ENCODE assay signal across 13 cellular contexts in genomic region chr20:54017846-54018245, GRCh38. TPM values are rescaled to one million over a fixed set of nuclear protein-coding genes. Genes with fewer than 3 reads are reported as not detected.
DNase-seq lines count a peak whose midpoint lies in the region; ATAC-seq, FAIRE-seq and TF ChIP-seq lines count a peak whose summit lies in the region.
"Had no signal": no experiment of that assay in that cellular context is flagged by ENCODE, and none has a peak within 500 bp of the region (broad histone marks: within the 10 kb centered on the region; RNA-seq: fewer than 3 reads in every experiment).

No MANE protein-coding gene starts in this region.

- no peaks in the 10 kb centered on the region for H4K20me1 ChIP-seq in Karpas-422 (ENCODE audit: insufficient read depth, low read depth, low read length)
- H4K20me1 ChIP-seq in smooth muscle cell (ENCODE audit: low read depth), result no peaks in the 10 kb centered on the region

- no peak for TF ChIP-seq CTCF in smooth muscle cell (IDR thresholded peaks at IDR 0.05; ENCODE audit: borderline replicate concordance, insufficient read depth, poor library complexity, severe bottlenecking)

- H3K9me2 ChIP-seq in Karpas-422 (replicated peaks; ENCODE audit: insufficient read depth, low read length), result no peaks in the 10 kb centered on the region

- H3K4me3 ChIP-seq in Karpas-422 (ENCODE audit: low read length) (no peak overlapping the region), smooth muscle cell (no peak overlapping the region)
- H3K4me3 ChIP-seq: K562, SK-N-MC had no signal

- no peaks in the 10 kb centered on the region for H3F3A ChIP-seq in smooth muscle cell (ENCODE audit: low read depth)

- H3K9me3 ChIP-seq in Karpas-422 (ENCODE audit: low read length), result no peaks in the 10 kb centered on the region
- H3K9me3 ChIP-seq in smooth muscle cell (replicated peaks; ENCODE audit: low read depth), result no peaks in the 10 kb centered on the region

- ATAC-seq in GM21423 (IDR thresholded peaks at IDR 0.05; ENCODE audit: unreplicated experiment) (peak; percentile 93), HG03280 (IDR thresholded peaks at IDR 0.05; ENCODE audit: unreplicated experiment) (peak; percentile 92)
- ATAC-seq: K562 had no signal

- 94% methylated on average over 4 of the region's 4 CpGs for WGBS in smooth muscle cell (ENCODE audit: low lambda C conversion rate)

- H2AFZ ChIP-seq in Karpas-422 (ENCODE audit: low read length) (no peak overlapping the region), smooth muscle cell (ENCODE audit: low read depth) (no peak overlapping the region)

- H3K4me1 ChIP-seq in Karpas-422 (ENCODE audit: low read length) (no peaks in the 10 kb centered on the region), smooth muscle cell (ENCODE audit: low read depth) (no peaks in the 10 kb centered on the region)

- H3K27me3 ChIP-seq in Karpas-422 (ENCODE audit: low read length) (no peaks in the 10 kb centered on the region), smooth muscle cell (ENCODE audit: low read depth) (no peaks in the 10 kb centered on the region)

- no peak for DNase-seq in GM18507 (ENCODE audit: extremely low spot score, insufficient read length, low read depth)
- DNase-seq in frontal cortex (ENCODE audit: low spot score in 2 of 2), result no peak
- DNase-seq in DMS79 treated with DMSO at 0.1 percent for 48 hours (lab: John Stamatoyannopoulos, UW), result no peak
- no peak for DNase-seq in Karpas-422
- DNase-seq in smooth muscle cell (lab: John Stamatoyannopoulos, UW; ENCODE audit: unreplicated experiment), result no peak
- no peak for DNase-seq in nucleus accumbens (lab: John Stamatoyannopoulos, UW)
- DNase-seq: activated effector memory CD4-positive, alpha-beta T cell treated with anti-CD3 and anti-CD28 coated beads, Interleukin-2, amount 50 U/mL, for 16 hours; stimulated activated CD4-positive, alpha-beta T cell treated with anti-CD3 and anti-CD28 coated beads, Interleukin-4, amount 100 ng/mL, for 4 hours had no signal

- no peak overlapping the region for H3K27ac ChIP-seq in Karpas-422 (ENCODE audit: low read length)
- no peak overlapping the region for H3K27ac ChIP-seq in smooth muscle cell (ENCODE audit: low read depth)
- H3K27ac ChIP-seq: SK-N-MC had no signal

- no peak overlapping the region for H3K9ac ChIP-seq in Karpas-422 (ENCODE audit: low read length)
- H3K9ac ChIP-seq in smooth muscle cell (ENCODE audit: low read depth), result no peak overlapping the region

- FAIRE-seq in GM18507 (lab: Jason Lieb, UNC), result peak; percentile 97
- FAIRE-seq in frontal cortex (lab: Jason Lieb, UNC), result peak; percentile 8
- FAIRE-seq: endothelial cell of umbilical vein, K562 had no signal

- H3K4me2 ChIP-seq in Karpas-422 (ENCODE audit: low read depth, low read length, poor library complexity, severe bottlenecking) (no peak overlapping the region), smooth muscle cell (no peak overlapping the region)

- H3K36me3 ChIP-seq in Karpas-422 (ENCODE audit: insufficient read depth, low read length) (no peaks in the 10 kb centered on the region), smooth muscle cell (ENCODE audit: low read depth) (no peaks in the 10 kb centered on the region)

- no peaks in the 10 kb centered on the region for H3K79me2 ChIP-seq in Karpas-422 (ENCODE audit: low read length)
- H3K79me2 ChIP-seq in smooth muscle cell (ENCODE audit: low read depth), result no peaks in the 10 kb centered on the region

RNA-seq across cellular contexts. Expression of gene BCAS1, which starts 52.5 kb away (rescaled TPM):
- total RNA-seq in frontal cortex (2.4 TPM), smooth muscle cell (0.09 and 0.18 TPM in 2 replicates)
- 0.11 and 0.14 TPM in 2 replicates for total RNA-seq in Karpas-422 (2014; rRNA removed; shearing (Covaris generic); ENCODE audit: low replicate concordance)
- 0.15 and 0.43 TPM in 2 replicates for polyA plus RNA-seq in smooth muscle cell
- total RNA-seq: endothelial cell of umbilical vein had no signal
- polyA plus RNA-seq: endothelial cell of umbilical vein had no signal
